ENCODE assay signal across 8 cellular contexts in genomic region chr4:77599378-77599777, GRCh38. TPM values are rescaled to one million over a fixed set of nuclear protein-coding genes. Genes with fewer than 3 reads are reported as not detected.
DNase-seq lines count a peak whose midpoint lies in the region; ATAC-seq and TF ChIP-seq lines count a peak whose summit lies in the region.

No MANE protein-coding gene starts in this region.

- ATAC-seq in left colon (peak; percentile 68), HG03469 (IDR thresholded peaks at IDR 0.05; ENCODE audit: unreplicated experiment) (no peak), GM18505 (IDR thresholded peaks at IDR 0.05; ENCODE audit: unreplicated experiment) (no peak)
- no peak for ATAC-seq in naive thymus-derived CD8-positive, alpha-beta T cell

- H3K27ac ChIP-seq in HL-60 (replicated peaks) (no peak overlapping the region), VCaP (no peak overlapping the region)

- no peak for TF ChIP-seq POLR2A in GM18505 (IDR thresholded peaks at IDR 0.05; ENCODE audit: borderline replicate concordance, extremely low read depth, insufficient read depth, insufficient read length)

- intact Hi-C loops in left colon (cut with DNase I, micrococcal nuclease) = no loop called here

- H3K27me3 ChIP-seq in HL-60 (ENCODE audit: insufficient read depth, poor library complexity, severe bottlenecking) = no peaks in the 10 kb centered on the region

- peaks cover 0 to 7% (median 4%) of the 10 kb centered on the region in 4 donors for H3K4me1 Mint-ChIP-seq in naive thymus-derived CD8-positive, alpha-beta T cell

- H3K9me3 Mint-ChIP-seq in naive thymus-derived CD8-positive, alpha-beta T cell = peaks cover 0 to 2% (median 0%) of the 10 kb centered on the region in 9 donors

- H3K4me3 Mint-ChIP-seq in naive thymus-derived CD8-positive, alpha-beta T cell = no peak overlapping the region

- TF ChIP-seq CTCF in HL-60 (IDR thresholded peaks at IDR 0.05; ENCODE audit: insufficient read depth, low read length) (peak; percentile 33), VCaP (conservative IDR thresholded peaks at IDR 0.05) (peak; percentile 77)

- peaks cover 2 to 24% (median 5%) of the 10 kb centered on the region in 5 donors for H3K27me3 Mint-ChIP-seq in naive thymus-derived CD8-positive, alpha-beta T cell

- DNase-seq in GM03348 (ENCODE audit: low spot score) (peak; percentile 58), HL-60 (ENCODE audit: low read depth in 1 of 2, low spot score in 1 of 2) (peak in 1 of 2 experiments; percentile 42), left colon (peak in 1 of 2 donors; percentile 13), hippocampal formation (lab: John Stamatoyannopoulos, UW) (no peak)
- DNase-seq in naive thymus-derived CD8-positive, alpha-beta T cell = no peak

- no peak overlapping the region for H3K27ac Mint-ChIP-seq in naive thymus-derived CD8-positive, alpha-beta T cell

- POLR2A ChIA-PET in naive thymus-derived CD8-positive, alpha-beta T cell (lab: Charles Lee) = no interaction called here

- no peaks in the 10 kb centered on the region for H3K36me3 Mint-ChIP-seq in naive thymus-derived CD8-positive, alpha-beta T cell

- no peak overlapping the region for H3K4me3 ChIP-seq in HL-60 (replicated peaks; ENCODE audit: insufficient read depth, low read length)

RNA-seq across cellular contexts. Expression of gene CXCL13, which starts 6.2 kb away (rescaled TPM):
- under 1 TPM; 0.24 to 0.42 TPM for total RNA-seq in left colon
- not detected for total RNA-seq in naive thymus-derived CD8-positive, alpha-beta T cell
- not detected for polyA plus RNA-seq in naive thymus-derived CD8-positive, alpha-beta T cell
